ENCODE assay signal across 25 cellular contexts in the genomic region with DNA sequence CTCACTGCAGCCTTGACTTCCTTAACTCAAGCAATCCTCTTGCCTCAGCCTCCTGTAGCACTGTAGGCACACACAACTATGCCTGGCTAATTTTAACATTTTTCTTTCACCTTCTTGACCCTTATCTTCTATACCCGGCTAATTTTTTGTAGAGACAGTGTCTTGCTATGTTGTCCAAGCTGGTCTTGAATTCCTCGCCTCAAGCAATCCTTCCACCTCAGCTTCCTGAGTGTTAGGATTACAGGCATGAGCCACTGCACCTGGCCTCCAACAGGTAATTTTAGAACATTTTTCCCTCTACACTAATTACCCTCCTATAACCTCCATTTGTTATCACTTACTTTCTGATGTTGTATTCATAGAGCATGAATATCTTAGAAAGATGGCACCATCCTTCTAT.
"Had no signal": no experiment of that assay in that cellular context is flagged by ENCODE, and none has a peak within 500 bp of the region (broad histone marks: within the 10 kb centered on the region; RNA-seq: fewer than 3 reads in every experiment).

No MANE protein-coding gene starts in this region.

- H3K4me1 ChIP-seq: gastroesophageal sphincter, heart left ventricle, right lobe of liver, testis had no signal

- H3K27me3 Mint-ChIP-seq: activated naive CD4-positive, alpha-beta T cell treated with anti-CD3 and anti-CD28 coated beads, Interleukin-2, amount 50 U/mL, for 24 hours had no signal

- H3K4me1 Mint-ChIP-seq: neural crest cell had no signal

- DNase-seq: activated CD4-positive, alpha-beta T cell treated with anti-CD3 and anti-CD28 coated beads, Interleukin-2, amount 50 U/mL, for 48 hours; activated CD4-positive, CD25-positive, alpha-beta regulatory T cell treated with anti-CD3 and anti-CD28 coated beads, Interleukin-2, amount 50 U/mL, for 72 hours; activated effector memory CD4-positive, alpha-beta T cell treated with Interleukin-2 at 50 U/mL for 16 hours; cerebellar nuclear complex; cortex of kidney; heart left ventricle; islet precursor cell; left cardiac atrium; mesenchymal stem cell; mucosa of descending colon; occipital lobe; right lobe of liver; SHP77 treated with DMSO at 0.1 percent for 48 hours; stimulated activated CD4-positive, alpha-beta T cell treated with anti-CD3 and anti-CD28 coated beads, Interleukin-1b, Interleukin-23, amount 100 ng/mL, for 48 hours; SW 1271; testis; upper lobe of left lung had no signal

- H3K27ac Mint-ChIP-seq: stimulated activated effector memory CD8-positive, alpha-beta T cell treated with anti-CD3 and anti-CD28 coated beads, Interleukin-12 subunit alpha, Interleukin-12 subunit beta, amount 100 ng/mL, for 72 hours had no signal

- H3K4me3 Mint-ChIP-seq: activated naive CD4-positive, alpha-beta T cell treated with anti-CD3 and anti-CD28 coated beads, Interleukin-2, amount 50 U/mL, for 24 hours; neural crest cell; stimulated activated effector memory CD8-positive, alpha-beta T cell treated with anti-CD3 and anti-CD28 coated beads, Interleukin-12 subunit alpha, Interleukin-12 subunit beta, amount 100 ng/mL, for 72 hours had no signal

- H3K4me3 ChIP-seq: gastroesophageal sphincter, heart left ventricle, mucosa of descending colon, right lobe of liver, SK-N-MC, skin epidermis, testis, upper lobe of left lung had no signal

- H3K27me3 ChIP-seq: gastroesophageal sphincter, heart left ventricle, right lobe of liver, testis, upper lobe of left lung had no signal

- H3K27ac ChIP-seq: epithelial cell of prostate, gastroesophageal sphincter, heart left ventricle, right lobe of liver, SK-N-MC, skin epidermis, testis, upper lobe of left lung, VCaP had no signal

- ATAC-seq: gastroesophageal sphincter; heart left ventricle; left cardiac atrium; mucosa of descending colon; right lobe of liver; stimulated activated effector memory CD8-positive, alpha-beta T cell treated with anti-CD3 and anti-CD28 coated beads, Interleukin-12 subunit alpha, Interleukin-12 subunit beta, amount 100 ng/mL, for 72 hours had no signal

- H3K9me3 Mint-ChIP-seq: activated naive CD4-positive, alpha-beta T cell treated with anti-CD3 and anti-CD28 coated beads, Interleukin-2, amount 50 U/mL, for 24 hours; neural crest cell; stimulated activated effector memory CD8-positive, alpha-beta T cell treated with anti-CD3 and anti-CD28 coated beads, Interleukin-12 subunit alpha, Interleukin-12 subunit beta, amount 100 ng/mL, for 72 hours had no signal

- H3K9me3 ChIP-seq: gastroesophageal sphincter, heart left ventricle, mucosa of descending colon, right lobe of liver, testis, upper lobe of left lung had no signal
